ENCODE assay signal across 13 cellular contexts in the genomic region with DNA sequence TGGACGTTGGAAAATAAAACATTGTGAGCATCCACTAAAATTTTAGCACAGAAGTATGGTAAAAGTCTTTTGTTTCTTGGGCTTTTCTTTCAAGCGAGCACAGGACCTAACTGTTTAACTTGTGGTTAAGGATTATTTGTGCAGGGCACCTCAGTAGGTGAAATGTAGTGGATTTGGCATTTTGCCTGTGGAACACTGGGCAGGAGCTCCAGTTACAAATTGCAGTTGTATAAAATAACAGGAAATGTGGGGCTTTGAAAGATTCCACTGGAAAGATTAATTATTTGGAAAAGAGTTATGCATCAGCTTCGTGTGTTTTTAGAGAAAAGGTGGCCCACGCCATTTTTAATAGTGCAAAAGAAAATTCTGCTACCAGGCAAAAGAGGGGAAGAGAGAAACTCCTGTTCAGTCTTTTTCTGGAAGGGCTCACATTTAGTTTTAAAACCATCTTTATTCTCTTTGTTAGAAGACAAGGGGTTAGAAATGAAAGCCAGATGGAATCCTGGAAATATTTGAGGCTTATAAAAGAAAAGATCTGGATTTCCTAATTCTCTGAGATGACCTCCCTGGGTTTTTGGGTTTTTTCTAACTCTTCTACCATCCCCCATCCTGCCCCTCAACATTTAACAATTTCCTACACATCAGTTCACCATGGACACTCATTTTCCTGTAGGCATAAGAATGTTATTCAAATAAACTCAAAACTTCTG.
DNase-seq lines count a peak whose midpoint lies in the region; ATAC-seq and TF ChIP-seq lines count a peak whose summit lies in the region.
"Had no signal": no experiment of that assay in that cellular context is flagged by ENCODE, and none has a peak within 500 bp of the region (broad histone marks: within the 10 kb centered on the region; RNA-seq: fewer than 3 reads in every experiment).

No MANE protein-coding gene starts in this region.

- H3K27me3 ChIP-seq in gastrocnemius medialis = no peaks in the 10 kb centered on the region
- H3K27me3 ChIP-seq: vagina had no signal

- no peak for ATAC-seq in HG03520 (IDR thresholded peaks at IDR 0.05; ENCODE audit: unreplicated experiment)
- ATAC-seq in GM18909 (IDR thresholded peaks at IDR 0.05; ENCODE audit: poor library complexity, unreplicated experiment) = no peak
- ATAC-seq in gastrocnemius medialis = no peak

- in situ Hi-C loops in T47D (cut with HindIII; ENCODE audit: low pct_unique_long_range_greater_than_20kb, low sequenced_read_pairs) = no loop called here
- in situ Hi-C loops in gastrocnemius medialis (cut with MboI; ENCODE audit: low sequenced_read_pairs in 4 of 4) = no loop called here

- no peak for TF ChIP-seq POLR2A in gastrocnemius medialis (IDR thresholded peaks at IDR 0.05)

- no peak overlapping the region for H3K27ac ChIP-seq in gastrocnemius medialis
- H3K27ac ChIP-seq: vagina had no signal

- TF ChIP-seq CTCF in gastrocnemius medialis (IDR thresholded peaks at IDR 0.05 in 4 of 5, conservative IDR thresholded peaks at IDR 0.05 in 1 of 5) = no peak

- no peaks in the 10 kb centered on the region for H3K36me3 ChIP-seq in gastrocnemius medialis
- H3K36me3 ChIP-seq: vagina had no signal

- intact Hi-C loops in gastrocnemius medialis (cut with DNase I; ENCODE audit: low total_unique reads) = no loop called here

- no peak overlapping the region for H3K4me3 ChIP-seq in gastrocnemius medialis
- H3K4me3 ChIP-seq: vagina had no signal

- DNase-seq in EH (ENCODE audit: low read depth) (peak; percentile 62), NCI-H146 treated with DMSO at 0.1 percent for 48 hours (lab: John Stamatoyannopoulos, UW; ENCODE audit: unreplicated experiment) (peak; percentile 29), T47D (ENCODE audit: low read depth in 1 of 2, low spot score in 1 of 2) (peak; percentile 22 to 79), myocyte (ENCODE audit: low read depth) (peak; percentile 32), cerebellum (ENCODE audit: low spot score) (no peak), gastrocnemius medialis (no peak)
- DNase-seq: activated gamma-delta T cell treated with Interleukin-2 at 50 U/mL for 16 hours; NCI-H1436 treated with DMSO at 0.1 percent for 48 hours; stimulated activated CD4-positive, alpha-beta T cell treated with anti-CD3 and anti-CD28 coated beads, Interleukin-2, amount 100 ng/mL, for 48 hours; T1000 had no signal

- H3K4me1 ChIP-seq in gastrocnemius medialis = peaks cover 6 to 10% of the 10 kb centered on the region in 2 donors

- H3K9me3 ChIP-seq in gastrocnemius medialis = no peaks in the 10 kb centered on the region
- H3K9me3 ChIP-seq: vagina had no signal

Comparison
In these comparisons a context has a peak if more than half of its experiments do, and no peak if none do; other contexts are left out.
1. DNase-seq: peak in EH (single experiment), NCI-H146 treated with DMSO at 0.1 percent for 48 hours (single experiment), T47D (2 of 2) and myocyte (single experiment); none in cerebellum (single experiment) and gastrocnemius medialis (0 of 2).